23 cellular contexts compared by ENCODE assay signal in genomic region chr12:108745641-108746040, GRCh38.
"Had no signal": no experiment of that assay in that cellular context is flagged by ENCODE, and none has a peak within 500 bp of the region (broad histone marks: within the 10 kb centered on the region; RNA-seq: fewer than 3 reads in every experiment).

No MANE protein-coding gene starts in this region.

- DNase-seq: activated CD4-positive, alpha-beta T cell treated with anti-CD3 and anti-CD28 coated beads for 36 hours; activated CD8-positive, alpha-beta memory T cell treated with anti-CD3 and anti-CD28 coated beads, Interleukin-2, amount 50 U/mL, for 4 hours; activated CD8-positive, alpha-beta T cell treated with anti-CD3 and anti-CD28 coated beads for 36 hours; activated naive CD4-positive, alpha-beta T cell treated with anti-CD3 and anti-CD28 coated beads, Interleukin-2, amount 50 U/mL, for 16 hours; activated naive CD8-positive, alpha-beta T cell treated with anti-CD3 and anti-CD28 coated beads, Interleukin-2, amount 10 ng/mL, durations not matched to agents 7 days and 5 days; anterior cingulate cortex; cerebellar nuclear complex; MG63; MV-4-11; NCI-H1092 treated with DMSO at 0.1 percent for 48 hours; NCI-H1436; NCI-H1694 treated with DMSO at 0.1 percent for 48 hours; NCI-H2029 treated with DMSO at 0.1 percent for 48 hours; NCI-H2171 treated with DMSO at 0.1 percent for 48 hours; NCI-H226; NCI-H526 treated with DMSO at 0.1 percent for 48 hours; NCI-H82; SIG-M5; T-cell; T-helper 2 cell had no signal

- H3K27me3 ChIP-seq: adrenal gland, MG63 had no signal

- ATAC-seq: activated CD4-positive, alpha-beta T cell treated with anti-CD3 and anti-CD28 coated beads for 36 hours; activated CD8-positive, alpha-beta T cell treated with anti-CD3 and anti-CD28 coated beads for 36 hours; T-cell had no signal

- H3K27ac ChIP-seq: adrenal gland, SK-N-MC, VCaP had no signal

- H3K4me3 ChIP-seq: adrenal gland, MG63, SK-N-MC had no signal

- H3K36me3 ChIP-seq: adrenal gland, MG63 had no signal

- H3K4me3 Mint-ChIP-seq: activated CD4-positive, alpha-beta T cell treated with anti-CD3 and anti-CD28 coated beads for 36 hours; activated CD8-positive, alpha-beta T cell treated with anti-CD3 and anti-CD28 coated beads for 36 hours; activated naive CD8-positive, alpha-beta T cell treated with anti-CD3 and anti-CD28 coated beads, Interleukin-2, amount 10 ng/mL, durations not matched to agents 7 days and 5 days; T-cell had no signal

- H3K27ac Mint-ChIP-seq: activated CD4-positive, alpha-beta T cell treated with anti-CD3 and anti-CD28 coated beads for 36 hours; activated CD8-positive, alpha-beta T cell treated with anti-CD3 and anti-CD28 coated beads for 36 hours; activated naive CD8-positive, alpha-beta T cell treated with anti-CD3 and anti-CD28 coated beads, Interleukin-2, amount 10 ng/mL, durations not matched to agents 7 days and 5 days; T-cell had no signal

- H3K9me3 ChIP-seq: adrenal gland, MG63 had no signal

- H3K36me3 Mint-ChIP-seq: activated naive CD8-positive, alpha-beta T cell treated with anti-CD3 and anti-CD28 coated beads, Interleukin-2, amount 10 ng/mL, durations not matched to agents 7 days and 5 days; T-cell had no signal

- H3K9me3 Mint-ChIP-seq: activated CD8-positive, alpha-beta T cell treated with anti-CD3 and anti-CD28 coated beads for 36 hours; T-cell had no signal

- H3K4me1 Mint-ChIP-seq: activated CD4-positive, alpha-beta T cell treated with anti-CD3 and anti-CD28 coated beads for 36 hours; activated naive CD8-positive, alpha-beta T cell treated with anti-CD3 and anti-CD28 coated beads, Interleukin-2, amount 10 ng/mL, durations not matched to agents 7 days and 5 days; T-cell had no signal

- H3K27me3 Mint-ChIP-seq: activated CD8-positive, alpha-beta T cell treated with anti-CD3 and anti-CD28 coated beads for 36 hours; T-cell had no signal

- H3K4me1 ChIP-seq: adrenal gland had no signal
